Comparison of ENCODE assay signal across 25 cellular contexts in genomic region chr15:67035886-67036285, GRCh38. TPM values are rescaled to one million over a fixed set of nuclear protein-coding genes. Genes with fewer than 3 reads are reported as not detected.
A peak's percentile ranks its signal among the peaks of the same experiment; 100 is the strongest.
DNase-seq lines count a peak whose midpoint lies in the region; ATAC-seq, FAIRE-seq and TF ChIP-seq lines count a peak whose summit lies in the region.
"Had no signal": no experiment of that assay in that cellular context is flagged by ENCODE, and none has a peak within 500 bp of the region (broad histone marks: within the 10 kb centered on the region; RNA-seq: fewer than 3 reads in every experiment).

No MANE protein-coding gene starts in this region.

- peak overlapping the region; percentile 67 for H3K27ac Mint-ChIP-seq in progenitor cell of endocrine pancreas
- H3K27ac Mint-ChIP-seq: activated T-cell treated with anti-CD3 and anti-CD28 coated beads, Interleukin-2, amount 50 U/mL, for 72 hours; mesothelial cell of epicardium; WTC11 had no signal

- H3K23me2 ChIP-seq in H1 (ENCODE audit: low read depth, low read length) = no peaks in the 10 kb centered on the region; the same call in 1 of the 2 replicates

- TF ChIP-seq CTCF in H1 (IDR thresholded peaks at IDR 0.05; ENCODE audit: control extremely low read depth in 1 of 3, insufficient read depth in 1 of 3, low read depth in 1 of 3, low read length in 3 of 3) = no peak
- TF ChIP-seq CTCF in progenitor cell of endocrine pancreas (IDR thresholded peaks at IDR 0.05; ENCODE audit: unreplicated experiment) = no peak

- CTCF ChIA-PET in H1 (lab: Charles Lee; ENCODE audit: partially characterized antibody) = no interaction called here

- no peaks in the 10 kb centered on the region for H3K9me2 ChIP-seq in Karpas-422 (replicated peaks; ENCODE audit: insufficient read depth, low read length)

- H2AFZ ChIP-seq in Karpas-422 (ENCODE audit: low read length) (no peak overlapping the region), H1 (ENCODE audit: low read length) (no peak overlapping the region)

- H2BK12ac ChIP-seq in H1 (ENCODE audit: low read depth, low read length) = peak overlapping the region; percentile 78; the same call in 1 of the 2 replicates

- H3K9ac ChIP-seq in Karpas-422 (ENCODE audit: low read length) (no peak overlapping the region), H1 (replicated peaks in 1 of 4; ENCODE audit: extremely low read depth in 1 of 4, low read depth in 3 of 4, low read length in 3 of 4) (no peak overlapping the region)

- no peaks in the 10 kb centered on the region for H3K36me3 ChIP-seq in Karpas-422 (ENCODE audit: insufficient read depth, low read length)
- H3K36me3 ChIP-seq in H1 (ENCODE audit: control insufficient read depth in 2 of 4, insufficient read depth in 4 of 4, low read length in 3 of 4) = no peaks in the 10 kb centered on the region
- H3K36me3 ChIP-seq: brain microvascular endothelial cell, heart left ventricle, MG63, transverse colon had no signal

- POLR2A ChIA-PET in H1 (lab: Charles Lee; ENCODE audit: partially characterized antibody) = interaction anchor here (1.8 kb wide), 1 partner anchor 27 kb away, joined by 5 read pairs; no protein-coding TSS in a partner anchor

- no peak overlapping the region for H3K4me3 ChIP-seq in Karpas-422 (ENCODE audit: low read length)
- no peak overlapping the region for H3K4me3 ChIP-seq in H1 (ENCODE audit: extremely low read depth in 1 of 4, insufficient read depth in 2 of 4, low read depth in 3 of 4, low read length in 4 of 4)
- H3K4me3 ChIP-seq: heart left ventricle, K562, MG63, skin epidermis, transverse colon had no signal

- DNase-seq in EL (peak; percentile 44), Karpas-422 (peak; percentile 40), H1 (ENCODE audit: low read depth in 1 of 2, low spot score in 2 of 2) (no peak), progenitor cell of endocrine pancreas (ENCODE audit: low spot score, unreplicated experiment) (no peak), COR-L47 (lab: John Stamatoyannopoulos, UW) (no peak)
- DNase-seq: activated CD4-positive, alpha-beta T cell treated with anti-CD3 and anti-CD28 coated beads, Interleukin-2, amount 50 U/mL, for 4 hours; activated naive CD4-positive, alpha-beta T cell treated with Interleukin-2 at 50 U/mL for 16 hours; activated T-cell treated with anti-CD3 and anti-CD28 coated beads, Interleukin-2, amount 50 U/mL, for 72 hours; brain microvascular endothelial cell; foreskin keratinocyte; GOT3; heart left ventricle; kidney; MG63; naive B cell; NCI-H1436 treated with DMSO at 0.1 percent for 48 hours; occipital lobe; transverse colon had no signal

- H3K27me3 ChIP-seq in Karpas-422 (ENCODE audit: low read length) (no peaks in the 10 kb centered on the region), H1 (replicated peaks in 1 of 4; ENCODE audit: control insufficient read depth in 3 of 4, extremely low read depth in 1 of 4, insufficient read depth in 3 of 4, low read length in 3 of 4) (peaks cover 2 to 34% (median 25%) of the 10 kb centered on the region in 4 experiments)
- H3K27me3 ChIP-seq: brain microvascular endothelial cell, heart left ventricle, MG63 had no signal

- no peak overlapping the region for H4K8ac ChIP-seq in H1 (ENCODE audit: extremely low read depth, insufficient read depth, low read length)

- no peak overlapping the region for H2BK15ac ChIP-seq in H1 (ENCODE audit: low read length)

- no peak overlapping the region for H3K23ac ChIP-seq in H1 (ENCODE audit: insufficient read length)

- no peak for FAIRE-seq in H1 (lab: Jason Lieb, UNC)
- FAIRE-seq: GM12892, K562, kidney had no signal

- H2BK20ac ChIP-seq in H1 (ENCODE audit: low read length) = peak overlapping the region; percentile 77; the same call in 1 of the 2 replicates

- H3K4ac ChIP-seq in H1 (replicated peaks; ENCODE audit: insufficient read length, low read depth, low read length) = no peak overlapping the region

- no peak overlapping the region for H3K4me3 Mint-ChIP-seq in progenitor cell of endocrine pancreas (ENCODE audit: low read depth)
- H3K4me3 Mint-ChIP-seq: activated T-cell treated with anti-CD3 and anti-CD28 coated beads, Interleukin-2, amount 50 U/mL, for 72 hours; mesothelial cell of epicardium; WTC11 had no signal

- no peaks in the 10 kb centered on the region for H3K9me3 Mint-ChIP-seq in progenitor cell of endocrine pancreas (ENCODE audit: low read depth)
- H3K9me3 Mint-ChIP-seq: activated T-cell treated with anti-CD3 and anti-CD28 coated beads, Interleukin-2, amount 50 U/mL, for 72 hours; mesothelial cell of epicardium; naive B cell; WTC11 had no signal

- H4K5ac ChIP-seq in H1 (ENCODE audit: insufficient read length, low read depth, low read length) = no peak overlapping the region

- H3K18ac ChIP-seq in H1 (ENCODE audit: extremely low read depth, low read length) = no peak overlapping the region

- H3K14ac ChIP-seq in H1 (ENCODE audit: insufficient read length) = no peak overlapping the region

- TF ChIP-seq POLR2A in H1 (IDR thresholded peaks at IDR 0.05; ENCODE audit: control extremely low read depth in 1 of 2, low read depth in 2 of 2, low read length in 2 of 2) = no peak

- no peak for TF ChIP-seq EP300 in H1 (IDR thresholded peaks at IDR 0.05; ENCODE audit: borderline replicate concordance in 1 of 2, low read depth in 2 of 2, low read length in 2 of 2)

- no peak overlapping the region for H3K56ac ChIP-seq in H1 (replicated peaks; ENCODE audit: insufficient read length, low read depth, low read length)

- H3K4me1 ChIP-seq in Karpas-422 (ENCODE audit: low read length) (peaks cover 2% of the 10 kb centered on the region; the same call in 1 of the 2 replicates), H1 (replicated peaks in 1 of 4; ENCODE audit: control insufficient read depth in 3 of 4, insufficient read depth in 4 of 4, low read length in 3 of 4) (peaks cover 12 to 43% (median 25%) of the 10 kb centered on the region in 4 experiments)

- no peaks in the 10 kb centered on the region for H3K79me1 ChIP-seq in H1 (ENCODE audit: low read depth, low read length)

- no peak for ATAC-seq in GM18498 (IDR thresholded peaks at IDR 0.05; ENCODE audit: unreplicated experiment)
- ATAC-seq in GM19328 (IDR thresholded peaks at IDR 0.05; ENCODE audit: unreplicated experiment) = no peak
- ATAC-seq: activated T-cell treated with anti-CD3 and anti-CD28 coated beads, Interleukin-2, amount 50 U/mL, for 72 hours; foreskin keratinocyte; heart left ventricle; K562; WTC11 had no signal

- peaks cover 18% of the 10 kb centered on the region for H3K4me1 Mint-ChIP-seq in progenitor cell of endocrine pancreas (ENCODE audit: low read depth)

- H3K27ac ChIP-seq in Karpas-422 (ENCODE audit: low read length) (no peak overlapping the region), H1 (ENCODE audit: low read depth, low read length) (no peak overlapping the region)
- H3K27ac ChIP-seq: brain microvascular endothelial cell, foreskin keratinocyte, heart left ventricle, skin epidermis, transverse colon had no signal

- WGBS in H1 (ENCODE audit: extremely low coverage in 1 of 2, insufficient coverage in 1 of 2, insufficient read length in 1 of 2, insufficient replicate concordance in 2 of 2, low coverage in 1 of 2, low lambda C conversion rate in 2 of 2, missing lambda C conversion rate in 1 of 2), 2 experiments = 92% methylated on average over 5 of the region's 5 CpGs; no CpG with 5 or more reads in 1 of the 2 experiments

- H4K91ac ChIP-seq in H1 (replicated peaks; ENCODE audit: insufficient read length, low read length) = peak overlapping the region; percentile 13

- TF ChIP-seq RAD21 in H1 (IDR thresholded peaks at IDR 0.05 in 1 of 2, conservative IDR thresholded peaks at IDR 0.05 in 1 of 2; ENCODE audit: low read depth in 2 of 2, low read length in 2 of 2) = no peak

- H3K36me3 Mint-ChIP-seq in progenitor cell of endocrine pancreas (ENCODE audit: insufficient read depth) = no peaks in the 10 kb centered on the region
- H3K36me3 Mint-ChIP-seq: mesothelial cell of epicardium, naive B cell, WTC11 had no signal

- no peak overlapping the region for H3K4me2 ChIP-seq in Karpas-422 (ENCODE audit: low read depth, low read length, poor library complexity, severe bottlenecking)
- H3K4me2 ChIP-seq in H1 (ENCODE audit: insufficient read depth in 1 of 2, low read depth in 2 of 2, low read length in 2 of 2) = no peak overlapping the region

- no peak overlapping the region for H2BK120ac ChIP-seq in H1 (replicated peaks; ENCODE audit: low read depth, low read length)

- H2AK5ac ChIP-seq in H1 (ENCODE audit: low read depth, low read length) = no peak overlapping the region; the same call in 1 of the 2 replicates

- H3K79me2 ChIP-seq in Karpas-422 (ENCODE audit: low read length) = no peaks in the 10 kb centered on the region
- no peaks in the 10 kb centered on the region for H3K79me2 ChIP-seq in H1 (ENCODE audit: control insufficient read depth in 1 of 2, insufficient read depth in 2 of 2, low read length in 2 of 2)

- peak overlapping the region; percentile 57; the same call in 1 of the 2 replicates for H2BK5ac ChIP-seq in H1 (ENCODE audit: low read depth, low read length)

- peaks cover 19% of the 10 kb centered on the region for H3K27me3 Mint-ChIP-seq in progenitor cell of endocrine pancreas
- H3K27me3 Mint-ChIP-seq: naive B cell had no signal

- H4K20me1 ChIP-seq in Karpas-422 (ENCODE audit: insufficient read depth, low read depth, low read length) (no peaks in the 10 kb centered on the region), H1 (replicated peaks in 1 of 2; ENCODE audit: control insufficient read depth in 1 of 2, insufficient read depth in 2 of 2, low read length in 2 of 2) (no peaks in the 10 kb centered on the region)

- H3K9me3 ChIP-seq in Karpas-422 (ENCODE audit: low read length) (no peaks in the 10 kb centered on the region), H1 (ENCODE audit: insufficient read depth in 2 of 2, low read depth in 1 of 2, low read length in 1 of 2) (no peaks in the 10 kb centered on the region)
- H3K9me3 ChIP-seq: heart left ventricle, MG63, transverse colon had no signal

TF ChIP-seq in H1, 55 proteins besides CTCF, POLR2A, EP300 and RAD21 (continues in another document):
- no peak for TF ChIP-seq SP4 (IDR thresholded peaks at IDR 0.05; ENCODE audit: low read length)

RNA-seq across cellular contexts. Expression of gene SMAD3, which starts 29.5 kb away (rescaled TPM):
- 12.8 and 27.7 TPM in 2 replicates for total RNA-seq in Karpas-422 (2014; rRNA removed; shearing (Covaris generic); ENCODE audit: low replicate concordance)
- total RNA-seq in H1 (2021; fragmentation: NEBNext Ultra II Directional; extraction: Animal tissue kit (Norgen Biotek cat#: 25700)) = 11.1 and 12.4 TPM in 2 replicates
- 10.1 and 17.3 TPM in 2 replicates for polyA plus RNA-seq in H1 (2011; rRNA removed)
- 9.1 TPM for polyA plus RNA-seq in H1 (2011; cell fraction: cytosol; rRNA removed)
- polyA plus RNA-seq in H1 (2011; cell fraction: nucleus; rRNA removed) = 41.6 TPM
- 7.8 to 10.4 TPM (median 8.7 TPM) in 4 replicates for polyA plus RNA-seq in H1 (2012, experiment 1 of 2)
- polyA plus RNA-seq in H1 (2012, experiment 2 of 2) = 5.0 TPM
- polyA plus RNA-seq in H1 (2013, experiment 1 of 2) = 13.2 TPM
- 11.1 TPM for polyA plus RNA-seq in H1 (2013, experiment 2 of 2)
- 16.5 and 18.3 TPM in 2 replicates for polyA minus RNA-seq in H1 (2011; rRNA and poly(A)+ RNA removed)
- polyA minus RNA-seq in H1 (2011; cell fraction: cytosol; rRNA and poly(A)+ RNA removed) = 12.3 TPM
- 14.3 TPM for polyA minus RNA-seq in H1 (2011; cell fraction: nucleus; rRNA and poly(A)+ RNA removed)
- total RNA-seq in progenitor cell of endocrine pancreas = 49.9 and 51.3 TPM in 2 replicates

Comparison
In these comparisons a context has a peak if more than half of its experiments do, and no peak if none do; other contexts are left out.
1. DNase-seq: peak in EL (single experiment) and Karpas-422 (single experiment); none in H1 (0 of 2), progenitor cell of endocrine pancreas (single experiment) and COR-L47 (single experiment).